Comparison of ENCODE assay signal across 14 cellular contexts in genomic region chr9:133345596-133345995, GRCh38. TPM values are rescaled to one million over a fixed set of nuclear protein-coding genes. Genes with fewer than 3 reads are reported as not detected.
DNase-seq lines count a peak whose midpoint lies in the region; ATAC-seq, FAIRE-seq and TF ChIP-seq lines count a peak whose summit lies in the region.
"Had no signal": no experiment of that assay in that cellular context is flagged by ENCODE, and none has a peak within 500 bp of the region (broad histone marks: within the 10 kb centered on the region; RNA-seq: fewer than 3 reads in every experiment).

No MANE protein-coding gene starts in this region.

- intact Hi-C loops in activated naive CD4-positive, alpha-beta T cell treated with anti-CD3 and anti-CD28 coated beads for 36 hours (cut with micrococcal nuclease), result no loop called here
- intact Hi-C loops in ascending aorta (cut with DNase I), result loop anchor here (10.0 kb wide), 1 partner anchor 991 kb away; the partner anchor contains the start of gene SETX
- intact Hi-C loops in A673 (cut with micrococcal nuclease; ENCODE audit: unreplicated experiment), result no loop called here

- peaks cover 36% of the 10 kb centered on the region for H4K20me1 ChIP-seq in DND-41 (ENCODE audit: insufficient read depth, low read length)
- H4K20me1 ChIP-seq in astrocyte (ENCODE audit: insufficient read depth, low read length), result peaks cover 45% of the 10 kb centered on the region

- FAIRE-seq in astrocyte (lab: Jason Lieb, UNC), result no peak
- FAIRE-seq: H54 had no signal

- peaks cover 43% of the 10 kb centered on the region for H3K4me1 Mint-ChIP-seq in activated naive CD4-positive, alpha-beta T cell treated with anti-CD3 and anti-CD28 coated beads for 36 hours (ENCODE audit: low read depth)
- H3K4me1 Mint-ChIP-seq in astrocyte (ENCODE audit: low read depth, unreplicated experiment), result peaks cover 20% of the 10 kb centered on the region
- peaks cover 33% of the 10 kb centered on the region for H3K4me1 Mint-ChIP-seq in neural crest cell

- no peaks in the 10 kb centered on the region for H3K9me3 Mint-ChIP-seq in activated naive CD4-positive, alpha-beta T cell treated with anti-CD3 and anti-CD28 coated beads for 36 hours
- H3K9me3 Mint-ChIP-seq in activated naive CD4-positive, alpha-beta T cell treated with anti-CD3 and anti-CD28 coated beads, Interleukin-2, amount 50 U/mL, for 72 hours, result no peaks in the 10 kb centered on the region
- H3K9me3 Mint-ChIP-seq in astrocyte (ENCODE audit: unreplicated experiment), result no peaks in the 10 kb centered on the region
- H3K9me3 Mint-ChIP-seq in neural crest cell, result no peaks in the 10 kb centered on the region

- H3K4me1 ChIP-seq in DND-41 (ENCODE audit: insufficient read depth, low read length), result peaks cover 31% of the 10 kb centered on the region
- H3K4me1 ChIP-seq in astrocyte (ENCODE audit: insufficient read depth, low read length), result peaks cover 23% of the 10 kb centered on the region
- peaks cover 6 to 22% of the 10 kb centered on the region in 2 donors for H3K4me1 ChIP-seq in ascending aorta
- H3K4me1 ChIP-seq in A673 (ENCODE audit: insufficient read depth, low read length, poor library complexity, severe bottlenecking), result peaks cover 19% of the 10 kb centered on the region

- TF ChIP-seq CTCF in DND-41 (IDR thresholded peaks at IDR 0.05; ENCODE audit: borderline replicate concordance, extremely low read depth, low read length, poor library complexity, severe bottlenecking) (no peak), astrocyte (IDR thresholded peaks at IDR 0.05; ENCODE audit: insufficient read depth, low read depth, low read length) (no peak), neural crest cell (conservative IDR thresholded peaks at IDR 0.05) (no peak), ascending aorta (IDR thresholded peaks at IDR 0.05) (no peak), A673 (conservative IDR thresholded peaks at IDR 0.05; ENCODE audit: low read depth, low read length) (no peak), WERI-Rb-1 (IDR thresholded peaks at IDR 0.05; ENCODE audit: low read depth, low read length) (no peak)

- H3K9ac ChIP-seq in DND-41 (ENCODE audit: low read depth, low read length) (0 out of 2 replicates have a peak overlapping the region, but pooled peaks have one; percentile 91), astrocyte (ENCODE audit: low read length) (no peak overlapping the region)

- H3K27ac Mint-ChIP-seq in activated naive CD4-positive, alpha-beta T cell treated with anti-CD3 and anti-CD28 coated beads for 36 hours, result no peak overlapping the region
- H3K27ac Mint-ChIP-seq in activated naive CD4-positive, alpha-beta T cell treated with anti-CD3 and anti-CD28 coated beads, Interleukin-2, amount 50 U/mL, for 72 hours, result no peak overlapping the region
- no peak overlapping the region for H3K27ac Mint-ChIP-seq in astrocyte (ENCODE audit: unreplicated experiment)
- H3K27ac Mint-ChIP-seq in neural crest cell (ENCODE audit: unreplicated experiment), result no peak overlapping the region

- peak overlapping the region; percentile 78; the same call in 1 of the 2 replicates for H3K4me2 ChIP-seq in DND-41 (ENCODE audit: insufficient read depth, low read length)
- no peak overlapping the region for H3K4me2 ChIP-seq in astrocyte (ENCODE audit: low read length)

- POLR2A ChIA-PET in A673 (lab: Charles Lee; ENCODE audit: low non-redundant PET), result no interaction called here

- no peak for DNase-seq in activated naive CD4-positive, alpha-beta T cell treated with anti-CD3 and anti-CD28 coated beads for 36 hours
- no peak for DNase-seq in activated naive CD4-positive, alpha-beta T cell treated with anti-CD3 and anti-CD28 coated beads, Interleukin-2, amount 50 U/mL, for 72 hours (ENCODE audit: low spot score in 2 of 2)
- DNase-seq in DND-41 (no peak), astrocyte (ENCODE audit: low read depth) (no peak), neural crest cell (ENCODE audit: low read depth, low spot score) (no peak), ascending aorta (ENCODE audit: low spot score in 2 of 2) (no peak), A673 (ENCODE audit: low spot score) (no peak), WERI-Rb-1 (no peak)
- DNase-seq: KG1, NCI-H1092 treated with DMSO at 0.1 percent for 48 hours, NCI-H1694, SHP77 had no signal

- H3K27me3 ChIP-seq in DND-41 (ENCODE audit: insufficient read depth, low read length, poor library complexity) (no peaks in the 10 kb centered on the region), astrocyte (ENCODE audit: insufficient read depth, low read length) (no peaks in the 10 kb centered on the region), ascending aorta (no peaks in the 10 kb centered on the region), A673 (replicated peaks; ENCODE audit: insufficient read depth, low read depth, low read length, poor library complexity) (no peaks in the 10 kb centered on the region), WERI-Rb-1 (ENCODE audit: insufficient read depth, low read depth, severe bottlenecking) (no peaks in the 10 kb centered on the region)

- H3K36me3 Mint-ChIP-seq in activated naive CD4-positive, alpha-beta T cell treated with anti-CD3 and anti-CD28 coated beads for 36 hours (ENCODE audit: low read depth), result peaks cover 51% of the 10 kb centered on the region
- peaks cover 29 to 44% of the 10 kb centered on the region in 2 donors for H3K36me3 Mint-ChIP-seq in activated naive CD4-positive, alpha-beta T cell treated with anti-CD3 and anti-CD28 coated beads, Interleukin-2, amount 50 U/mL, for 72 hours
- H3K36me3 Mint-ChIP-seq in astrocyte (ENCODE audit: low read depth, unreplicated experiment), result peaks cover 28% of the 10 kb centered on the region
- H3K36me3 Mint-ChIP-seq in neural crest cell (ENCODE audit: low read depth), result peaks cover 24% of the 10 kb centered on the region

- H3K9me3 ChIP-seq in DND-41 (ENCODE audit: insufficient read depth, low read length, severe bottlenecking) (no peaks in the 10 kb centered on the region), astrocyte (ENCODE audit: insufficient read depth, low read depth, low read length) (no peaks in the 10 kb centered on the region), ascending aorta (no peaks in the 10 kb centered on the region), A673 (ENCODE audit: low read depth, low read length, poor library complexity, severe bottlenecking) (no peaks in the 10 kb centered on the region), WERI-Rb-1 (ENCODE audit: severe bottlenecking) (no peaks in the 10 kb centered on the region)

- peaks cover 81% of the 10 kb centered on the region for H3K36me3 ChIP-seq in DND-41 (ENCODE audit: insufficient read depth, low read length)
- peaks cover 31% of the 10 kb centered on the region for H3K36me3 ChIP-seq in astrocyte (ENCODE audit: insufficient read depth, low read length)
- peaks cover 50 to 67% of the 10 kb centered on the region in 2 donors for H3K36me3 ChIP-seq in ascending aorta
- H3K36me3 ChIP-seq in A673 (ENCODE audit: insufficient read depth, low read length, poor library complexity, severe bottlenecking), result peaks cover 75% of the 10 kb centered on the region
- peaks cover 82% of the 10 kb centered on the region for H3K36me3 ChIP-seq in WERI-Rb-1

- H3K27ac ChIP-seq in DND-41 (ENCODE audit: low read length), result no peak overlapping the region
- no peak overlapping the region for H3K27ac ChIP-seq in astrocyte (ENCODE audit: low read depth, low read length)
- no peak overlapping the region for H3K27ac ChIP-seq in ascending aorta
- no peak overlapping the region for H3K27ac ChIP-seq in A673 (ENCODE audit: low read depth, low read length, poor library complexity, severe bottlenecking)
- no peak overlapping the region for H3K27ac ChIP-seq in WERI-Rb-1

- CTCF ChIA-PET in activated naive CD4-positive, alpha-beta T cell treated with anti-CD3 and anti-CD28 coated beads for 36 hours (lab: Charles Lee), result interaction anchor here (1.2 kb wide), 1 partner anchor 159 kb away, joined by 3 read pairs; no protein-coding TSS in a partner anchor
- CTCF ChIA-PET in A673 (lab: Charles Lee), result no interaction called here

- H3K4me3 ChIP-seq in DND-41 (ENCODE audit: low read depth in 1 of 2, low read length in 2 of 2) (no peak overlapping the region), astrocyte (ENCODE audit: insufficient read depth, low read depth, low read length) (no peak overlapping the region), ascending aorta (no peak overlapping the region), A673 (ENCODE audit: low read depth, low read length, poor library complexity, severe bottlenecking) (no peak overlapping the region), WERI-Rb-1 (ENCODE audit: low read depth, low read length) (no peak overlapping the region)

- H2AFZ ChIP-seq in DND-41 (ENCODE audit: low read depth, low read length) (no peak overlapping the region), astrocyte (ENCODE audit: low read depth, low read length) (no peak overlapping the region)

- H3K79me2 ChIP-seq in DND-41 (ENCODE audit: insufficient read depth, low read length) (peaks cover 56% of the 10 kb centered on the region), astrocyte (ENCODE audit: insufficient read depth, low read length) (peaks cover 53% of the 10 kb centered on the region)

- peak overlapping the region; percentile 29 for H3K4me3 Mint-ChIP-seq in activated naive CD4-positive, alpha-beta T cell treated with anti-CD3 and anti-CD28 coated beads for 36 hours
- peak overlapping the region; percentile 91 for H3K4me3 Mint-ChIP-seq in astrocyte (ENCODE audit: unreplicated experiment)
- peak overlapping the region; percentile 96 for H3K4me3 Mint-ChIP-seq in neural crest cell

- H3K27me3 Mint-ChIP-seq in activated naive CD4-positive, alpha-beta T cell treated with anti-CD3 and anti-CD28 coated beads for 36 hours (ENCODE audit: low read depth), result no peaks in the 10 kb centered on the region
- H3K27me3 Mint-ChIP-seq in astrocyte (ENCODE audit: low read depth, unreplicated experiment), result no peaks in the 10 kb centered on the region
- H3K27me3 Mint-ChIP-seq in neural crest cell (ENCODE audit: low read depth), result peaks cover 4% of the 10 kb centered on the region

- ATAC-seq in activated naive CD4-positive, alpha-beta T cell treated with anti-CD3 and anti-CD28 coated beads, Interleukin-2, amount 50 U/mL, for 72 hours, result no peak
- ATAC-seq in DND-41 (ENCODE audit: insufficient read depth, low read depth), result no peak
- ATAC-seq: Panc1 had no signal

- no TSS peak for BruUV-seq in A673 (replicated peaks; lab: Mats Ljungman, UMichigan)

RNA-seq across cellular contexts. Expression of gene MED22, which starts 2.3 kb away (rescaled TPM):
- total RNA-seq in activated naive CD4-positive, alpha-beta T cell treated with anti-CD3 and anti-CD28 coated beads for 36 hours, result 10 to 100 TPM; 18.4 to 21.5 TPM
- 10 to 100 TPM; 27.7 to 29.4 TPM for total RNA-seq in activated naive CD4-positive, alpha-beta T cell treated with anti-CD3 and anti-CD28 coated beads, Interleukin-2, amount 50 U/mL, for 72 hours
- total RNA-seq in astrocyte, result 25.2 and 28.8 TPM in 2 replicates
- total RNA-seq in neural crest cell, result 69.7 and 70.6 TPM in 2 replicates
- 52.2 TPM for total RNA-seq in ascending aorta
- 46.2 and 49.6 TPM in 2 replicates for total RNA-seq in A673 (2021)

RNA-seq across cellular contexts. Expression of gene RPL7A, which starts 2.4 kb away (rescaled TPM):
- 1,000 to 10,000 TPM; 3,985 to 4,111 TPM for total RNA-seq in activated naive CD4-positive, alpha-beta T cell treated with anti-CD3 and anti-CD28 coated beads for 36 hours
- 1,000 to 10,000 TPM; 3,254 to 3,908 TPM for total RNA-seq in activated naive CD4-positive, alpha-beta T cell treated with anti-CD3 and anti-CD28 coated beads, Interleukin-2, amount 50 U/mL, for 72 hours
- total RNA-seq in astrocyte (1,213 and 1,364 TPM in 2 replicates), neural crest cell (2,746 and 2,748 TPM in 2 replicates), ascending aorta (1,203 TPM), A673 (2021) (1,920 and 1,940 TPM in 2 replicates)

RNA-seq across cellular contexts. Expression of gene SURF6, which starts 9.6 kb away (rescaled TPM):
- 10 to 100 TPM; 13.6 to 13.8 TPM for total RNA-seq in activated naive CD4-positive, alpha-beta T cell treated with anti-CD3 and anti-CD28 coated beads for 36 hours
- 10 to 100 TPM; 10.7 to 22.0 TPM for total RNA-seq in activated naive CD4-positive, alpha-beta T cell treated with anti-CD3 and anti-CD28 coated beads, Interleukin-2, amount 50 U/mL, for 72 hours
- total RNA-seq in astrocyte (22.2 and 25.1 TPM in 2 replicates), neural crest cell (22.4 and 23.9 TPM in 2 replicates), ascending aorta (5.3 TPM), A673 (2021) (34.7 and 36.6 TPM in 2 replicates)

RNA-seq across cellular contexts. Expression of gene SURF1, which starts 10.7 kb away (rescaled TPM):
- total RNA-seq in activated naive CD4-positive, alpha-beta T cell treated with anti-CD3 and anti-CD28 coated beads for 36 hours, result 10 to 100 TPM; 24.9 to 27.8 TPM
- 10 to 100 TPM; 20.2 to 24.9 TPM for total RNA-seq in activated naive CD4-positive, alpha-beta T cell treated with anti-CD3 and anti-CD28 coated beads, Interleukin-2, amount 50 U/mL, for 72 hours
- total RNA-seq in astrocyte, result 35.7 and 35.9 TPM in 2 replicates
- total RNA-seq in neural crest cell, result 32.0 and 32.1 TPM in 2 replicates
- total RNA-seq in ascending aorta, result 19.9 TPM
- 41.6 and 53.3 TPM in 2 replicates for total RNA-seq in A673 (2021)

RNA-seq across cellular contexts. Expression of gene SURF2, which starts 10.8 kb away (rescaled TPM):
- 10 to 100 TPM; 15.0 to 16.2 TPM for total RNA-seq in activated naive CD4-positive, alpha-beta T cell treated with anti-CD3 and anti-CD28 coated beads for 36 hours
- total RNA-seq in activated naive CD4-positive, alpha-beta T cell treated with anti-CD3 and anti-CD28 coated beads, Interleukin-2, amount 50 U/mL, for 72 hours, result 10 to 100 TPM in 1 of 2 donors, 1 to 10 TPM in 1; 10.0 to 12.9 TPM
- total RNA-seq in astrocyte (18.8 and 20.0 TPM in 2 replicates), neural crest cell (31.8 and 34.3 TPM in 2 replicates), ascending aorta (4.4 TPM), A673 (2021) (35.0 and 42.0 TPM in 2 replicates)

Comparison
In these comparisons a context has a peak if more than half of its experiments do, and no peak if none do; other contexts are left out.
1. H3K4me3 Mint-ChIP-seq: peak in every context shown above with its lines; median percentile 96 in neural crest cell; 91 in astrocyte; 29 in activated naive CD4-positive, alpha-beta T cell treated with anti-CD3 and anti-CD28 coated beads for 36 hours.